1 cellular context compared by ENCODE assay signal in the genomic region with DNA sequence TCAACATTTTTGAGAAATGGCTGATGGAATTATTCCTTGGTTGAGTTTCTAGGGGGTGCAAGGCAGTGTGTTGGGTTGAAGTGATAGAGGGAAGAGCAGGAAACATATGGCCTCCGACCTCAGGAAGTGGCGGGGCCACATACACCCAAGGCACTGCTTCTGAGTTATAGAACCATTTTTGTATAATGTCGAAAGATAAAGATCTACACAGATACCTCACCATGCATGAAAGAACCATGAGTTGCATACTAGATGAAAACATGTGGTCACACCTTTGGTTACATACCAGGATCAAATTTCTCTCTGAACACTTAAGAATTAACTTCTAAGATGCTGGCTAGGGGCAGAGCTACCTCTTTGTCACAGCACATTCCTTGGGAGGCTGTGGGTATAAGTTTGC.
TF ChIP-seq lines count a peak whose summit lies in the region.

No MANE protein-coding gene starts in this region.

TF ChIP-seq in GM12878, 131 proteins besides CTCF, POLR2A, EP300 and RAD21:
- no peak for TF ChIP-seq RFX5 (IDR thresholded peaks at IDR 0.05; ENCODE audit: low read depth, low read length)
- TF ChIP-seq CREM (IDR thresholded peaks at IDR 0.05; ENCODE audit: low read depth), result no peak
- no peak for TF ChIP-seq TCF12 (IDR thresholded peaks at IDR 0.05; ENCODE audit: low read depth, low read length)
- no peak for TF ChIP-seq ZNF24 (IDR thresholded peaks at IDR 0.05)
- TF ChIP-seq STAT1 (conservative IDR thresholded peaks at IDR 0.05), result no peak
- TF ChIP-seq EGR1 (IDR thresholded peaks at IDR 0.05; ENCODE audit: borderline replicate concordance in 1 of 2, low read depth in 2 of 2, low read length in 2 of 2), result no peak
- TF ChIP-seq, protein P1, sequence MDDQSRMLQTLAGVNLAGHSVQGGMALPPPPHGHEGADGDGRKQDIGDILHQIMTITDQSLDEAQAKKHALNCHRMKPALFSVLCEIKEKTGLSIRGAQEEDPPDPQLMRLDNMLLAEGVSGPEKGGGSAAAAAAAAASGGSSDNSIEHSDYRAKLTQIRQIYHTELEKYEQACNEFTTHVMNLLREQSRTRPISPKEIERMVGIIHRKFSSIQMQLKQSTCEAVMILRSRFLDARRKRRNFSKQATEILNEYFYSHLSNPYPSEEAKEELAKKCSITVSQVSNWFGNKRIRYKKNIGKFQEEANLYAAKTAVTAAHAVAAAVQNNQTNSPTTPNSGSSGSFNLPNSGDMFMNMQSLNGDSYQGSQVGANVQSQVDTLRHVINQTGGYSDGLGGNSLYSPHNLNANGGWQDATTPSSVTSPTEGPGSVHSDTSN (IDR thresholded peaks at IDR 0.05; ENCODE audit: insufficient replicate concordance, low read depth, low read length), result no peak
- TF ChIP-seq ZNF274 (IDR thresholded peaks at IDR 0.05; ENCODE audit: insufficient read depth, insufficient read length), result no peak
- no peak for TF ChIP-seq ZZZ3 (IDR thresholded peaks at IDR 0.05; ENCODE audit: control insufficient read depth, insufficient read length, low read depth)
- TF ChIP-seq MEF2A (IDR thresholded peaks at IDR 0.05; ENCODE audit: insufficient read depth, low read depth, low read length), result no peak
- no peak for TF ChIP-seq JUND (IDR thresholded peaks at IDR 0.05; ENCODE audit: low read depth, low read length)
- no peak for TF ChIP-seq PKNOX1 (IDR thresholded peaks at IDR 0.05)
- no peak for TF ChIP-seq FOXM1 (IDR thresholded peaks at IDR 0.05; ENCODE audit: low read depth, low read length)
- no peak for TF ChIP-seq ZNF592 (IDR thresholded peaks at IDR 0.05)
- TF ChIP-seq, protein P2, sequence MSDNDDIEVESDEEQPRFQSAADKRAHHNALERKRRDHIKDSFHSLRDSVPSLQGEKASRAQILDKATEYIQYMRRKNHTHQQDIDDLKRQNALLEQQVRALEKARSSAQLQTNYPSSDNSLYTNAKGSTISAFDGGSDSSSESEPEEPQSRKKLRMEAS (IDR thresholded peaks at IDR 0.05; ENCODE audit: low read depth, low read length), result no peak
- TF ChIP-seq HCFC1 (IDR thresholded peaks at IDR 0.05; ENCODE audit: low read length), result no peak
- no peak for TF ChIP-seq IKZF2 (IDR thresholded peaks at IDR 0.05)
- TF ChIP-seq ZNF207 (IDR thresholded peaks at IDR 0.05; ENCODE audit: borderline replicate concordance), result no peak
- no peak for TF ChIP-seq SREBF2 (IDR thresholded peaks at IDR 0.05; ENCODE audit: low read length)
